8 cellular contexts compared by ENCODE assay signal in genomic region chr10:114470956-114471905, GRCh38.
A peak's percentile ranks its signal among the peaks of the same experiment; 100 is the strongest.
DNase-seq lines count a peak whose midpoint lies in the region; ATAC-seq and TF ChIP-seq lines count a peak whose summit lies in the region.

No MANE protein-coding gene starts in this region.

- H3K36me3 Mint-ChIP-seq in CD14-positive monocyte (no peaks in the 10 kb centered on the region), memory B cell (peaks cover 13% of the 10 kb centered on the region)

- peak; percentile 91 for TF ChIP-seq CTCF in CD14-positive monocyte (IDR thresholded peaks at IDR 0.05)
- peak; percentile 85 to 98 (median 94) for TF ChIP-seq CTCF in dorsolateral prefrontal cortex (IDR thresholded peaks at IDR 0.05 in 54 of 56, conservative IDR thresholded peaks at IDR 0.05 in 2 of 56; ENCODE audit: low read depth in 1 of 56, partially characterized antibody in 56 of 56)

- ATAC-seq in GM19035 (IDR thresholded peaks at IDR 0.05; ENCODE audit: unreplicated experiment) (peak; percentile 92), HG03175 (IDR thresholded peaks at IDR 0.05; ENCODE audit: unreplicated experiment) (peak; percentile 92), memory B cell (ENCODE audit: low read depth) (peak; percentile 97)

- H3K4me1 Mint-ChIP-seq in CD14-positive monocyte (peaks cover 2% of the 10 kb centered on the region), memory B cell (peaks cover 19% of the 10 kb centered on the region)

- peak overlapping the region in 9 of 59 donors; percentile 13 to 50 (median 38) for H3K27ac ChIP-seq in dorsolateral prefrontal cortex

- DNase-seq in CD14-positive monocyte (ENCODE audit: low spot score) (no peak), NCI-H460 (ENCODE audit: extremely low read depth, low read depth) (peak; percentile 62), dorsolateral prefrontal cortex (peak in 9 of 10 donors; percentile 36 to 78 (median 60)), memory B cell (ENCODE audit: low spot score in 2 of 2) (peak; percentile 47 to 59)
- peak; percentile 28 to 76 for DNase-seq in activated CD4-positive, alpha-beta T cell treated with anti-CD3 and anti-CD28 coated beads, Interleukin-2, amount 50 U/mL, for 24 hours (ENCODE audit: low read depth in 1 of 2, low spot score in 1 of 2)
- DNase-seq in stimulated activated CD8-positive, alpha-beta memory T cell treated with anti-CD3 and anti-CD28 coated beads, Interleukin-2, amount 100 ng/mL, for 1 hour (ENCODE audit: low read depth in 2 of 2): peak; percentile 38 to 41

- no peaks in the 10 kb centered on the region for H3K27me3 ChIP-seq in dorsolateral prefrontal cortex

- intact Hi-C loops in CD14-positive monocyte (cut with micrococcal nuclease) (loop anchor here in 1 of 2 donors (10.0 kb wide), 1 partner anchor 314 kb away; no protein-coding TSS in a partner anchor), dorsolateral prefrontal cortex (cut with DNase I) (loop anchor here in 1 of 2 donors (5.0 to 10.0 kb wide), 3 partner anchors 71 to 306 kb away; no protein-coding TSS in a partner anchor)

- H3K9me3 Mint-ChIP-seq in CD14-positive monocyte (peaks cover 0 to 3% (median 0%) of the 10 kb centered on the region in 7 donors), memory B cell (no peaks in the 10 kb centered on the region)

- H3K27ac Mint-ChIP-seq in CD14-positive monocyte (no peak overlapping the region), memory B cell (peak overlapping the region; percentile 17)

- H3K27me3 Mint-ChIP-seq in CD14-positive monocyte (ENCODE audit: low read depth in 3 of 3): peaks cover 2 to 3% (median 2%) of the 10 kb centered on the region in 3 donors
- H3K27me3 Mint-ChIP-seq in memory B cell: no peaks in the 10 kb centered on the region

- no peak overlapping the region for H3K4me3 ChIP-seq in dorsolateral prefrontal cortex

- H3K4me3 Mint-ChIP-seq in CD14-positive monocyte (no peak overlapping the region), memory B cell (no peak overlapping the region)
